1 cellular context compared by ENCODE assay signal in the genomic region with DNA sequence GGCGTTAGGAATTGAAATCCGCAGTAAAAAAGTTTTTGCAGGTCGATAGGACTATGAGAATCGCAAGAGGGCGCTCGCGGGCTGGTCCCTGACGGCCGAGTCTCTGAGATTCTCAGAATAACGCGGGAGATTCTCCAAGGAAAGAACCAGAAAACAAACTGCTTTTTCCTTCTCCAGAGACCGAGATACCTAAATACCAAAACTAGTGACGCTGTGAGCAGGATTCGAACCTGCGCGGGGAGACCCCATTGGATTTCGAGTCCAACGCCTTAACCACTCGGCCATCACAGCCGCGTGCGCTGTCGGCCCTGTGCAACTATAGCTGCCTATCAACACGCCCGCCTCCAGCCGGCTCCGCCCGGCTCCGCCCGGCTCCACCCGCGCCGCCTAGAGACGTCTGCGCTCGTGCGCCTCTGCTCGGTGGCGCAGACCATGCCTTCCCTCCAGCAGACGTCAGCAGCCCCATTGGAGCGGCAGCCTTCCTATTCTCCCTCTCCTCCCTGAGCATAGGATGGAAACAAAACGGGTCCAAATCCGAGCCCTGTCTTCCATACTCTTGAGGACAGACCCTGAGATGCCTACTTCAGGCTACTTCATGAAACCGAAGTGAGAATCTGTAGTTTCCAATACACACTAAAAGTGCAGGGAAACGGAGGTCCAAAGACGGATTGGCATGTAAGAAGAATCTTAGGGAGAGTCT.
A peak's percentile ranks its signal among the peaks of the same experiment; 100 is the strongest.
TF ChIP-seq lines count a peak whose summit lies in the region.

No MANE protein-coding gene starts in this region.

TF ChIP-seq in HepG2, 621 proteins besides CTCF, POLR2A, EP300 and RAD21 (continued from another document and continues in another):
- no peak for TF ChIP-seq DMTF1 (CRISPR knock-in tag; IDR thresholded peaks at IDR 0.05)
- TF ChIP-seq SATB2 (CRISPR knock-in tag; IDR thresholded peaks at IDR 0.05): 0 out of 2 replicates have a peak, but pooled peaks have one; percentile 52
- TF ChIP-seq ZNF816 (CRISPR knock-in tag; IDR thresholded peaks at IDR 0.05; ENCODE audit: borderline replicate concordance): no peak
- no peak for TF ChIP-seq ZKSCAN5 (CRISPR knock-in tag; IDR thresholded peaks at IDR 0.05)
- peak; percentile 68 for TF ChIP-seq THAP11 (CRISPR knock-in tag; IDR thresholded peaks at IDR 0.05)
- peak; percentile 78 for TF ChIP-seq ZSCAN31 (CRISPR knock-in tag; IDR thresholded peaks at IDR 0.05; ENCODE audit: low read depth)
- no peak for TF ChIP-seq SP1 (IDR thresholded peaks at IDR 0.05)
- peak; percentile 72 for TF ChIP-seq SP1 (CRISPR knock-in tag; IDR thresholded peaks at IDR 0.05)
- peak; percentile 92 for TF ChIP-seq KDM4B (CRISPR knock-in tag; IDR thresholded peaks at IDR 0.05)
- 0 out of 2 replicates have a peak, but pooled peaks have one; percentile 20 for TF ChIP-seq RBAK (CRISPR knock-in tag; IDR thresholded peaks at IDR 0.05)
- peak; percentile 87 for TF ChIP-seq ZNF746 (CRISPR knock-in tag; IDR thresholded peaks at IDR 0.05)
- no peak for TF ChIP-seq ZKSCAN8 (CRISPR knock-in tag; IDR thresholded peaks at IDR 0.05; ENCODE audit: borderline replicate concordance)
- TF ChIP-seq ZNF20 (CRISPR knock-in tag; IDR thresholded peaks at IDR 0.05): no peak
- peak; percentile 32; the same call in 1 of the 2 replicates for TF ChIP-seq TFAP4 (IDR thresholded peaks at IDR 0.05; ENCODE audit: borderline replicate concordance, low read depth)
- TF ChIP-seq KDM2A (CRISPR knock-in tag; IDR thresholded peaks at IDR 0.05; ENCODE audit: borderline replicate concordance, low read depth): peak; percentile 87
- TF ChIP-seq, protein P1, sequence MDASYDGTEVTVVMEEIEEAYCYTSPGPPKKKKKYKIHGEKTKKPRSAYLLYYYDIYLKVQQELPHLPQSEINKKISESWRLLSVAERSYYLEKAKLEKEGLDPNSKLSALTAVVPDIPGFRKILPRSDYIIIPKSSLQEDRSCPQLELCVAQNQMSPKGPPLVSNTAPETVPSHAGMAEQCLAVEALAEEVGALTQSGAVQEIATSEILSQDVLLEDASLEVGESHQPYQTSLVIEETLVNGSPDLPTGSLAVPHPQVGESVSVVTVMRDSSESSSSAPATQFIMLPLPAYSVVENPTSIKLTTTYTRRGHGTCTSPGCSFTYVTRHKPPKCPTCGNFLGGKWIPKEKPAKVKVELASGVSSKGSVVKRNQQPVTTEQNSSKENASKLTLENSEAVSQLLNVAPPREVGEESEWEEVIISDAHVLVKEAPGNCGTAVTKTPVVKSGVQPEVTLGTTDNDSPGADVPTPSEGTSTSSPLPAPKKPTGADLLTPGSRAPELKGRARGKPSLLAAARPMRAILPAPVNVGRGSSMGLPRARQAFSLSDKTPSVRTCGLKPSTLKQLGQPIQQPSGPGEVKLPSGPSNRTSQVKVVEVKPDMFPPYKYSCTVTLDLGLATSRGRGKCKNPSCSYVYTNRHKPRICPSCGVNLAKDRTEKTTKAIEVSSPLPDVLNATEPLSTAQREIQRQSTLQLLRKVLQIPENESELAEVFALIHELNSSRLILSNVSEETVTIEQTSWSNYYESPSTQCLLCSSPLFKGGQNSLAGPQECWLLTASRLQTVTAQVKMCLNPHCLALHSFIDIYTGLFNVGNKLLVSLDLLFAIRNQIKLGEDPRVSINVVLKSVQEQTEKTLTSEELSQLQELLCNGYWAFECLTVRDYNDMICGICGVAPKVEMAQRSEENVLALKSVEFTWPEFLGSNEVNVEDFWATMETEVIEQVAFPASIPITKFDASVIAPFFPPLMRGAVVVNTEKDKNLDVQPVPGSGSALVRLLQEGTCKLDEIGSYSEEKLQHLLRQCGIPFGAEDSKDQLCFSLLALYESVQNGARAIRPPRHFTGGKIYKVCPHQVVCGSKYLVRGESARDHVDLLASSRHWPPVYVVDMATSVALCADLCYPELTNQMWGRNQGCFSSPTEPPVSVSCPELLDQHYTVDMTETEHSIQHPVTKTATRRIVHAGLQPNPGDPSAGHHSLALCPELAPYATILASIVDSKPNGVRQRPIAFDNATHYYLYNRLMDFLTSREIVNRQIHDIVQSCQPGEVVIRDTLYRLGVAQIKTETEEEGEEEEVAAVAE (CRISPR knock-in tag; IDR thresholded peaks at IDR 0.05; ENCODE audit: borderline replicate concordance): peak; percentile 53; the same call in 1 of the 2 replicates
- TF ChIP-seq, protein P2, sequence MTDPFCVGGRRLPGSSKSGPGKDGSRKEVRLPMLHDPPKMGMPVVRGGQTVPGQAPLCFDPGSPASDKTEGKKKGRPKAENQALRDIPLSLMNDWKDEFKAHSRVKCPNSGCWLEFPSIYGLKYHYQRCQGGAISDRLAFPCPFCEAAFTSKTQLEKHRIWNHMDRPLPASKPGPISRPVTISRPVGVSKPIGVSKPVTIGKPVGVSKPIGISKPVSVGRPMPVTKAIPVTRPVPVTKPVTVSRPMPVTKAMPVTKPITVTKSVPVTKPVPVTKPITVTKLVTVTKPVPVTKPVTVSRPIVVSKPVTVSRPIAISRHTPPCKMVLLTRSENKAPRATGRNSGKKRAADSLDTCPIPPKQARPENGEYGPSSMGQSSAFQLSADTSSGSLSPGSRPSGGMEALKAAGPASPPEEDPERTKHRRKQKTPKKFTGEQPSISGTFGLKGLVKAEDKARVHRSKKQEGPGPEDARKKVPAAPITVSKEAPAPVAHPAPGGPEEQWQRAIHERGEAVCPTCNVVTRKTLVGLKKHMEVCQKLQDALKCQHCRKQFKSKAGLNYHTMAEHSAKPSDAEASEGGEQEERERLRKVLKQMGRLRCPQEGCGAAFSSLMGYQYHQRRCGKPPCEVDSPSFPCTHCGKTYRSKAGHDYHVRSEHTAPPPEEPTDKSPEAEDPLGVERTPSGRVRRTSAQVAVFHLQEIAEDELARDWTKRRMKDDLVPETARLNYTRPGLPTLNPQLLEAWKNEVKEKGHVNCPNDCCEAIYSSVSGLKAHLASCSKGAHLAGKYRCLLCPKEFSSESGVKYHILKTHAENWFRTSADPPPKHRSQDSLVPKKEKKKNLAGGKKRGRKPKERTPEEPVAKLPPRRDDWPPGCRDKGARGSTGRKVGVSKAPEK (CRISPR knock-in tag; IDR thresholded peaks at IDR 0.05; ENCODE audit: borderline replicate concordance): peak; percentile 39; the same call in 1 of the 2 replicates
- no peak for TF ChIP-seq FOXP1 (IDR thresholded peaks at IDR 0.05)
- TF ChIP-seq FOXP1 (CRISPR knock-in tag; IDR thresholded peaks at IDR 0.05): 0 out of 2 replicates have a peak, but pooled peaks have one; percentile 11
- TF ChIP-seq, protein P3, sequence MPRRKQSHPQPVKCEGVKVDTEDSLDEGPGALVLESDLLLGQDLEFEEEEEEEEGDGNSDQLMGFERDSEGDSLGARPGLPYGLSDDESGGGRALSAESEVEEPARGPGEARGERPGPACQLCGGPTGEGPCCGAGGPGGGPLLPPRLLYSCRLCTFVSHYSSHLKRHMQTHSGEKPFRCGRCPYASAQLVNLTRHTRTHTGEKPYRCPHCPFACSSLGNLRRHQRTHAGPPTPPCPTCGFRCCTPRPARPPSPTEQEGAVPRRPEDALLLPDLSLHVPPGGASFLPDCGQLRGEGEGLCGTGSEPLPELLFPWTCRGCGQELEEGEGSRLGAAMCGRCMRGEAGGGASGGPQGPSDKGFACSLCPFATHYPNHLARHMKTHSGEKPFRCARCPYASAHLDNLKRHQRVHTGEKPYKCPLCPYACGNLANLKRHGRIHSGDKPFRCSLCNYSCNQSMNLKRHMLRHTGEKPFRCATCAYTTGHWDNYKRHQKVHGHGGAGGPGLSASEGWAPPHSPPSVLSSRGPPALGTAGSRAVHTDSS (CRISPR knock-in tag; conservative IDR thresholded peaks at IDR 0.05): 0 out of 2 replicates have a peak, but pooled peaks have one; percentile 84
- TF ChIP-seq SIX1 (CRISPR knock-in tag; IDR thresholded peaks at IDR 0.05; ENCODE audit: borderline replicate concordance): peak; percentile 37; the same call in 1 of the 2 replicates
- peak; percentile 64; the same call in 1 of the 2 replicates for TF ChIP-seq DMAP1 (CRISPR knock-in tag; IDR thresholded peaks at IDR 0.05)
- TF ChIP-seq, protein P4, sequence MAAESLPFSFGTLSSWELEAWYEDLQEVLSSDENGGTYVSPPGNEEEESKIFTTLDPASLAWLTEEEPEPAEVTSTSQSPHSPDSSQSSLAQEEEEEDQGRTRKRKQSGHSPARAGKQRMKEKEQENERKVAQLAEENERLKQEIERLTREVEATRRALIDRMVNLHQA (CRISPR knock-in tag; IDR thresholded peaks at IDR 0.05): no peak
- TF ChIP-seq MLX (CRISPR knock-in tag; IDR thresholded peaks at IDR 0.05): no peak
- TF ChIP-seq, protein P5, sequence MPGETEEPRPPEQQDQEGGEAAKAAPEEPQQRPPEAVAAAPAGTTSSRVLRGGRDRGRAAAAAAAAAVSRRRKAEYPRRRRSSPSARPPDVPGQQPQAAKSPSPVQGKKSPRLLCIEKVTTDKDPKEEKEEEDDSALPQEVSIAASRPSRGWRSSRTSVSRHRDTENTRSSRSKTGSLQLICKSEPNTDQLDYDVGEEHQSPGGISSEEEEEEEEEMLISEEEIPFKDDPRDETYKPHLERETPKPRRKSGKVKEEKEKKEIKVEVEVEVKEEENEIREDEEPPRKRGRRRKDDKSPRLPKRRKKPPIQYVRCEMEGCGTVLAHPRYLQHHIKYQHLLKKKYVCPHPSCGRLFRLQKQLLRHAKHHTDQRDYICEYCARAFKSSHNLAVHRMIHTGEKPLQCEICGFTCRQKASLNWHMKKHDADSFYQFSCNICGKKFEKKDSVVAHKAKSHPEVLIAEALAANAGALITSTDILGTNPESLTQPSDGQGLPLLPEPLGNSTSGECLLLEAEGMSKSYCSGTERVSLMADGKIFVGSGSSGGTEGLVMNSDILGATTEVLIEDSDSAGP (CRISPR knock-in tag; IDR thresholded peaks at IDR 0.05; ENCODE audit: borderline replicate concordance): peak; percentile 93
- TF ChIP-seq STAT5B (CRISPR knock-in tag; IDR thresholded peaks at IDR 0.05): no peak
- TF ChIP-seq ZBTB38 (CRISPR knock-in tag; IDR thresholded peaks at IDR 0.05): peak; percentile 49; the same call in 1 of the 2 replicates
- 0 out of 2 replicates have a peak, but pooled peaks have one; percentile 9 for TF ChIP-seq SRF (IDR thresholded peaks at IDR 0.05; ENCODE audit: low read depth, low read length)
- 0 out of 2 replicates have a peak, but pooled peaks have one; percentile 39 for TF ChIP-seq ZNF75D (CRISPR knock-in tag; IDR thresholded peaks at IDR 0.05; ENCODE audit: borderline replicate concordance)
- no peak; the same call in 1 of the 2 replicates for TF ChIP-seq FOXC1 (CRISPR knock-in tag; IDR thresholded peaks at IDR 0.05; ENCODE audit: borderline replicate concordance)
- TF ChIP-seq TP53 (CRISPR knock-in tag; conservative IDR thresholded peaks at IDR 0.05): peak; percentile 61; the same call in 1 of the 2 replicates
- TF ChIP-seq SP140L (CRISPR knock-in tag; IDR thresholded peaks at IDR 0.05; ENCODE audit: borderline replicate concordance): peak; percentile 41; the same call in 1 of the 2 replicates
- TF ChIP-seq MEF2D (CRISPR knock-in tag; IDR thresholded peaks at IDR 0.05): peak; percentile 25; the same call in 1 of the 2 replicates
- TF ChIP-seq, protein P6, sequence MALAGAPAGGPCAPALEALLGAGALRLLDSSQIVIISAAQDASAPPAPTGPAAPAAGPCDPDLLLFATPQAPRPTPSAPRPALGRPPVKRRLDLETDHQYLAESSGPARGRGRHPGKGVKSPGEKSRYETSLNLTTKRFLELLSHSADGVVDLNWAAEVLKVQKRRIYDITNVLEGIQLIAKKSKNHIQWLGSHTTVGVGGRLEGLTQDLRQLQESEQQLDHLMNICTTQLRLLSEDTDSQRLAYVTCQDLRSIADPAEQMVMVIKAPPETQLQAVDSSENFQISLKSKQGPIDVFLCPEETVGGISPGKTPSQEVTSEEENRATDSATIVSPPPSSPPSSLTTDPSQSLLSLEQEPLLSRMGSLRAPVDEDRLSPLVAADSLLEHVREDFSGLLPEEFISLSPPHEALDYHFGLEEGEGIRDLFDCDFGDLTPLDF (CRISPR knock-in tag; IDR thresholded peaks at IDR 0.05): peak; percentile 80; the same call in 1 of the 2 replicates
- TF ChIP-seq, protein P7, sequence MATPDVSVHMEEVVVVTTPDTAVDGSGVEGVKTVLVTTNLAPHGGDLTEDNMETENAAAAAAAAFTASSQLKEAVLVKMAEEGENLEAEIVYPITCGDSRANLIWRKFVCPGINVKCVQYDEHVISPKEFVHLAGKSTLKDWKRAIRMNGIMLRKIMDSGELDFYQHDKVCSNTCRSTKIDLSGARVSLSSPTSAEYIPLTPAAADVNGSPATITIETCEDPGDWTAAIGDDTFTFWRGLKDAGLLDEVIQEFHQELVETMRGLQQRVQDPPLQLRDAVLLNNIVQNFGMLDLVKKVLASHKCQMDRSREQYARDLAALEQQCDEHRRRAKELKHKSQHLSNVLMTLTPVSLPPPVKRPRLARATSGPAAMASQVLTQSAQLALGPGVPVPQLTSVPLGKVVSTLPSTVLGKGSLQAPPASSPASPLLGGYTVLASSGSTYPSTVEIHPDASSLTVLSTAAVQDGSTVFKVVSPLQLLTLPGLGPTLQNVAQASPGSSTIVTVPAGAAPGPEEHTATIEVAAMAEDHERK (CRISPR knock-in tag; IDR thresholded peaks at IDR 0.05; ENCODE audit: low read depth): 0 out of 2 replicates have a peak, but pooled peaks have one; percentile 29
- peak; percentile 76; the same call in 1 of the 2 replicates for TF ChIP-seq ZNF878 (CRISPR knock-in tag; IDR thresholded peaks at IDR 0.05)
